21 cellular contexts compared by ENCODE assay signal in the genomic region with DNA sequence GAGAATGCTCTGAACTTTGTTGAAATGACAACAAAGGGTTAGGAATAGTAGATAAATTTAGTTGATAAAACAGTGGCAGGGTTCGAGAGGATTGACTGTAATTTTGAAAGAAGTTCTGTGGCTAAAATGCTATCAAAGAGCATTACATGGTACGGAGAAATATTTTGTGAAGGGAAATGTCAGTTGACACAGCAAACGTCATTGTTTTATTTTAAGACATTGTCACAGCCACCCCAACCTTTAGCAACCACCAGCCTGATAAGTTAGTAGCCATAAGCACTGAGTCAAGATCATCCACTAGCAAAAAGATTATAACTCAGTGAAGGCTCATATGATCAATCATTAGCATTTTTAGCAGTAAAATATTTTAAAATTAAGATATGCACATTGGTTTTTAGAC. TPM values are rescaled to one million over a fixed set of nuclear protein-coding genes. Genes with fewer than 3 reads are reported as not detected.
"Had no signal": no experiment of that assay in that cellular context is flagged by ENCODE, and none has a peak within 500 bp of the region (broad histone marks: within the 10 kb centered on the region; RNA-seq: fewer than 3 reads in every experiment).

No MANE protein-coding gene starts in this region.

- H3K27me3 ChIP-seq: hepatocyte, left lung, suprapubic skin, upper lobe of left lung had no signal

- H3K4me1 ChIP-seq: left lung, suprapubic skin, upper lobe of left lung had no signal

- H3K27ac ChIP-seq: hepatocyte, left lung, suprapubic skin, upper lobe of left lung had no signal

- ATAC-seq: activated CD4-positive, alpha-beta T cell treated with anti-CD3 and anti-CD28 coated beads for 36 hours; activated CD8-positive, alpha-beta memory T cell treated with anti-CD3 and anti-CD28 coated beads, Interleukin-2, amount 10 ng/mL, durations not matched to agents 7 days and 5 days; left lung; naive thymus-derived CD8-positive, alpha-beta T cell; T-helper 17 cell had no signal

- H3K4me2 ChIP-seq: hepatocyte had no signal

- H2AFZ ChIP-seq: hepatocyte had no signal

- H3K36me3 ChIP-seq: left lung, suprapubic skin, upper lobe of left lung had no signal

- FAIRE-seq: colon, endometrium, keratinocyte, small intestine had no signal

- H3K79me2 ChIP-seq: hepatocyte had no signal

- H3K9me3 ChIP-seq: left lung, suprapubic skin, upper lobe of left lung had no signal

- DNase-seq: activated CD4-positive, alpha-beta memory T cell treated with anti-CD3 and anti-CD28 coated beads for 36 hours; activated CD4-positive, alpha-beta T cell treated with anti-CD3 and anti-CD28 coated beads for 36 hours; activated CD8-positive, alpha-beta memory T cell treated with anti-CD3 and anti-CD28 coated beads, Interleukin-2, amount 10 ng/mL, durations not matched to agents 7 days and 5 days; activated naive CD4-positive, alpha-beta T cell treated with anti-CD3 and anti-CD28 coated beads, Interleukin-2, amount 10 ng/mL, durations not matched to agents 7 days and 5 days; activated T-cell treated with anti-CD3 and anti-CD28 coated beads, Interleukin-2, amount 50 U/mL, for 1 hour; caudate nucleus; mesenchymal stem cell; naive thymus-derived CD8-positive, alpha-beta T cell; retina; small intestine; stimulated activated CD4-positive, alpha-beta T cell treated with anti-CD3 and anti-CD28 coated beads, Interleukin-4, amount 100 ng/mL, for 4 hours; stimulated activated CD8-positive, alpha-beta memory T cell treated with anti-CD3 and anti-CD28 coated beads, Interleukin-4, amount 100 ng/mL, for 48 hours; stimulated activated naive CD4-positive, alpha-beta T cell treated with Interleukin-2 at 50 U/mL for 16 hours; T-helper 17 cell had no signal

- H3K4me3 ChIP-seq: hepatocyte, left lung, suprapubic skin, upper lobe of left lung had no signal

RNA-seq across cellular contexts. Expression of gene ST3GAL6, which starts 8.7 kb away (rescaled TPM):
- total RNA-seq: activated CD4-positive, alpha-beta memory T cell treated with anti-CD3 and anti-CD28 coated beads for 36 hours; activated CD4-positive, alpha-beta T cell treated with anti-CD3 and anti-CD28 coated beads for 36 hours; naive thymus-derived CD8-positive, alpha-beta T cell had no signal
- polyA plus RNA-seq: naive thymus-derived CD8-positive, alpha-beta T cell had no signal
